13 cellular contexts compared by ENCODE assay signal in genomic region chr1:9078035-9078948, GRCh38. TPM values are rescaled to one million over a fixed set of nuclear protein-coding genes. Genes with fewer than 3 reads are reported as not detected.
DNase-seq lines count a peak whose midpoint lies in the region; ATAC-seq and TF ChIP-seq lines count a peak whose summit lies in the region.
"Had no signal": no experiment of that assay in that cellular context is flagged by ENCODE, and none has a peak within 500 bp of the region (broad histone marks: within the 10 kb centered on the region; RNA-seq: fewer than 3 reads in every experiment).

No MANE protein-coding gene starts in this region.

- H3K4me3 Mint-ChIP-seq in activated CD4-positive, alpha-beta T cell treated with anti-CD3 and anti-CD28 coated beads for 36 hours, result no peak overlapping the region
- H3K4me3 Mint-ChIP-seq in IgD-negative memory B cell, result peak overlapping the region in 3 of 4 donors; percentile 64 to 84 (median 79)
- H3K4me3 Mint-ChIP-seq in stimulated activated memory B cell treated with anti-CD40 and anti-IgM and Interleukin-4, amounts not matched to agents 10 μg/mL and 1 μg/mL and 100 μg/mL, for 72 hours, result no peak overlapping the region

- no peak for TF ChIP-seq POLR2A in body of pancreas (IDR thresholded peaks at IDR 0.05)
- no peak for TF ChIP-seq POLR2A in esophagus muscularis mucosa (IDR thresholded peaks at IDR 0.05; ENCODE audit: low read depth)

- H3K4me3 ChIP-seq in body of pancreas (no peak overlapping the region), esophagus muscularis mucosa (no peak overlapping the region)
- H3K4me3 ChIP-seq: SK-N-MC, transverse colon had no signal

- 59 to 70% methylated on average over 11 of the region's 11 CpGs for WGBS in body of pancreas, 2 donors
- 80% methylated on average over 11 of the region's 11 CpGs for WGBS in esophagus muscularis mucosa

- H3K27me3 ChIP-seq in body of pancreas (no peaks in the 10 kb centered on the region), esophagus muscularis mucosa (no peaks in the 10 kb centered on the region)
- H3K27me3 ChIP-seq: transverse colon had no signal

- CTCF ChIA-PET in activated CD4-positive, alpha-beta T cell treated with anti-CD3 and anti-CD28 coated beads for 36 hours (lab: Charles Lee), result interaction anchor here (0.6 kb wide), 1 partner anchor 114 kb away, joined by 3 read pairs; no protein-coding TSS in a partner anchor

- POLR2A ChIA-PET in activated CD4-positive, alpha-beta T cell treated with anti-CD3 and anti-CD28 coated beads for 36 hours (lab: Charles Lee), result no interaction called here

- DNase-seq in activated CD4-positive, alpha-beta T cell treated with anti-CD3 and anti-CD28 coated beads for 36 hours, result no peak
- no peak for DNase-seq in activated CD4-positive, alpha-beta T cell treated with anti-CD3 and anti-CD28 coated beads for 4 hours
- DNase-seq in body of pancreas, result peak in 2 of 4 donors; percentile 22 to 45
- no peak for DNase-seq in esophagus muscularis mucosa (ENCODE audit: extremely low spot score)
- no peak for DNase-seq in DMS 273 (lab: John Stamatoyannopoulos, UW; ENCODE audit: unreplicated experiment)
- no peak for DNase-seq in pons (ENCODE audit: low spot score)
- DNase-seq: cerebellar nuclear complex had no signal

- H3K4me1 ChIP-seq in body of pancreas (peaks cover 31% of the 10 kb centered on the region), esophagus muscularis mucosa (peaks cover 0 to 13% (median 6%) of the 10 kb centered on the region in 4 donors)

- H3K27ac ChIP-seq in body of pancreas, result peak overlapping the region in 3 of 4 donors; percentile 47 to 69 (median 59)
- H3K27ac ChIP-seq in esophagus muscularis mucosa (replicated peaks in 1 of 4), result no peak overlapping the region
- H3K27ac ChIP-seq: SK-N-MC had no signal

- H3K9me3 ChIP-seq in body of pancreas (no peaks in the 10 kb centered on the region), esophagus muscularis mucosa (no peaks in the 10 kb centered on the region)
- H3K9me3 ChIP-seq: transverse colon had no signal

- ATAC-seq in activated CD4-positive, alpha-beta T cell treated with anti-CD3 and anti-CD28 coated beads for 36 hours, result peak; percentile 26
- ATAC-seq in body of pancreas, result peak; percentile 81
- peak; percentile 81 for ATAC-seq in stimulated activated memory B cell treated with anti-CD40 and anti-IgM and Interleukin-4, amounts not matched to agents 10 μg/mL and 1 μg/mL and 100 μg/mL, for 72 hours

- peaks cover 18% of the 10 kb centered on the region for H3K27me3 Mint-ChIP-seq in activated CD4-positive, alpha-beta T cell treated with anti-CD3 and anti-CD28 coated beads for 36 hours
- peaks cover 25% of the 10 kb centered on the region for H3K27me3 Mint-ChIP-seq in IgD-negative memory B cell
- H3K27me3 Mint-ChIP-seq in stimulated activated memory B cell treated with anti-CD40 and anti-IgM and Interleukin-4, amounts not matched to agents 10 μg/mL and 1 μg/mL and 100 μg/mL, for 72 hours, result peaks cover 40% of the 10 kb centered on the region

- no peak for TF ChIP-seq EP300 in esophagus muscularis mucosa (IDR thresholded peaks at IDR 0.05)

- intact Hi-C loops in activated CD4-positive, alpha-beta T cell treated with anti-CD3 and anti-CD28 coated beads for 36 hours (cut with DNase I, micrococcal nuclease), result no loop called here
- intact Hi-C loops in body of pancreas (cut with DNase I), result no loop called here
- intact Hi-C loops in esophagus muscularis mucosa (cut with DNase I), result no loop called here

- no peaks in the 10 kb centered on the region for H3K36me3 Mint-ChIP-seq in activated CD4-positive, alpha-beta T cell treated with anti-CD3 and anti-CD28 coated beads for 36 hours (ENCODE audit: low read depth)
- H3K36me3 Mint-ChIP-seq in IgD-negative memory B cell, result peaks cover 4% of the 10 kb centered on the region
- H3K36me3 Mint-ChIP-seq in stimulated activated memory B cell treated with anti-CD40 and anti-IgM and Interleukin-4, amounts not matched to agents 10 μg/mL and 1 μg/mL and 100 μg/mL, for 72 hours, result no peaks in the 10 kb centered on the region

- TF ChIP-seq CTCF in body of pancreas (IDR thresholded peaks at IDR 0.05) (no peak), esophagus muscularis mucosa (IDR thresholded peaks at IDR 0.05) (no peak)

- H3K36me3 ChIP-seq in body of pancreas (replicated peaks in 1 of 2; ENCODE audit: insufficient read depth in 1 of 2, low read depth in 2 of 2) (no peaks in the 10 kb centered on the region), esophagus muscularis mucosa (no peaks in the 10 kb centered on the region)
- H3K36me3 ChIP-seq: transverse colon had no signal

- peaks cover 19% of the 10 kb centered on the region for H3K4me1 Mint-ChIP-seq in activated CD4-positive, alpha-beta T cell treated with anti-CD3 and anti-CD28 coated beads for 36 hours
- H3K4me1 Mint-ChIP-seq in IgD-negative memory B cell, result peaks cover 50 to 60% (median 53%) of the 10 kb centered on the region in 3 donors
- H3K4me1 Mint-ChIP-seq in stimulated activated memory B cell treated with anti-CD40 and anti-IgM and Interleukin-4, amounts not matched to agents 10 μg/mL and 1 μg/mL and 100 μg/mL, for 72 hours, result peaks cover 77% of the 10 kb centered on the region

- H3K9me3 Mint-ChIP-seq in activated CD4-positive, alpha-beta T cell treated with anti-CD3 and anti-CD28 coated beads for 36 hours (ENCODE audit: low read depth), result no peaks in the 10 kb centered on the region
- H3K9me3 Mint-ChIP-seq in IgD-negative memory B cell, result peaks cover 0 to 3% (median 2%) of the 10 kb centered on the region in 3 donors
- H3K9me3 Mint-ChIP-seq in stimulated activated memory B cell treated with anti-CD40 and anti-IgM and Interleukin-4, amounts not matched to agents 10 μg/mL and 1 μg/mL and 100 μg/mL, for 72 hours, result peaks cover 2% of the 10 kb centered on the region

- H3K27ac Mint-ChIP-seq in activated CD4-positive, alpha-beta T cell treated with anti-CD3 and anti-CD28 coated beads for 36 hours, result no peak overlapping the region
- H3K27ac Mint-ChIP-seq in IgD-negative memory B cell, result peak overlapping the region in 2 of 3 donors; percentile 66 to 84
- no peak overlapping the region for H3K27ac Mint-ChIP-seq in stimulated activated memory B cell treated with anti-CD40 and anti-IgM and Interleukin-4, amounts not matched to agents 10 μg/mL and 1 μg/mL and 100 μg/mL, for 72 hours

RNA-seq across cellular contexts. Expression of gene SLC2A5, which starts 8.9 kb away (rescaled TPM):
- total RNA-seq in activated CD4-positive, alpha-beta T cell treated with anti-CD3 and anti-CD28 coated beads for 36 hours, result not detected
- polyA plus RNA-seq in IgD-negative memory B cell, result 10.0 TPM
- total RNA-seq in body of pancreas (under 1 TPM; under 0.01 to 0.26 TPM), esophagus muscularis mucosa (1 to 10 TPM in 1 of 4 donors, under 1 TPM in 2, not detected in 1; 0.06 to 2.0 (median 0.57) TPM)
- polyA plus RNA-seq: neural cell had no signal

RNA-seq across cellular contexts. Expression of gene GPR157, which starts 50.6 kb away (rescaled TPM):
- 1 to 10 TPM; 2.7 to 3.6 TPM for total RNA-seq in activated CD4-positive, alpha-beta T cell treated with anti-CD3 and anti-CD28 coated beads for 36 hours
- 1.3 TPM for polyA plus RNA-seq in IgD-negative memory B cell
- total RNA-seq in body of pancreas (10 to 100 TPM in 1 of 2 donors, 1 to 10 TPM in 1; 6.0 to 13.5 TPM), esophagus muscularis mucosa (1 to 10 TPM; 2.5 to 8.4 (median 3.8) TPM)
- polyA plus RNA-seq: neural cell had no signal

RNA-seq across cellular contexts. Expression of gene SLC2A7, which starts 52.1 kb away (rescaled TPM):
- total RNA-seq in activated CD4-positive, alpha-beta T cell treated with anti-CD3 and anti-CD28 coated beads for 36 hours, result not detected
- not detected for polyA plus RNA-seq in IgD-negative memory B cell
- not detected for total RNA-seq in body of pancreas
- total RNA-seq in esophagus muscularis mucosa, result not detected
- total RNA-seq: transverse colon had no signal
- polyA plus RNA-seq: AG04450, neural cell had no signal

Comparison
In these comparisons a context has a peak if more than half of its experiments do, and no peak if none do; other contexts are left out.
1. ATAC-seq: peak in every context shown above with its lines; median percentile 81 in body of pancreas; 81 in stimulated activated memory B cell treated with anti-CD40 and anti-IgM and Interleukin-4, amounts not matched to agents 10 μg/mL and 1 μg/mL and 100 μg/mL, for 72 hours; 26 in activated CD4-positive, alpha-beta T cell treated with anti-CD3 and anti-CD28 coated beads for 36 hours.
2. H3K27ac Mint-ChIP-seq: peak in IgD-negative memory B cell (2 of 3); none in activated CD4-positive, alpha-beta T cell treated with anti-CD3 and anti-CD28 coated beads for 36 hours (single experiment) and stimulated activated memory B cell treated with anti-CD40 and anti-IgM and Interleukin-4, amounts not matched to agents 10 μg/mL and 1 μg/mL and 100 μg/mL, for 72 hours (single experiment).
3. H3K4me3 Mint-ChIP-seq: peak in IgD-negative memory B cell (3 of 4); none in activated CD4-positive, alpha-beta T cell treated with anti-CD3 and anti-CD28 coated beads for 36 hours (single experiment) and stimulated activated memory B cell treated with anti-CD40 and anti-IgM and Interleukin-4, amounts not matched to agents 10 μg/mL and 1 μg/mL and 100 μg/mL, for 72 hours (single experiment).
4. H3K27ac ChIP-seq: peak in body of pancreas (3 of 4); none in esophagus muscularis mucosa (0 of 4).